Comparison of ENCODE assay signal across 16 cellular contexts in the genomic region with DNA sequence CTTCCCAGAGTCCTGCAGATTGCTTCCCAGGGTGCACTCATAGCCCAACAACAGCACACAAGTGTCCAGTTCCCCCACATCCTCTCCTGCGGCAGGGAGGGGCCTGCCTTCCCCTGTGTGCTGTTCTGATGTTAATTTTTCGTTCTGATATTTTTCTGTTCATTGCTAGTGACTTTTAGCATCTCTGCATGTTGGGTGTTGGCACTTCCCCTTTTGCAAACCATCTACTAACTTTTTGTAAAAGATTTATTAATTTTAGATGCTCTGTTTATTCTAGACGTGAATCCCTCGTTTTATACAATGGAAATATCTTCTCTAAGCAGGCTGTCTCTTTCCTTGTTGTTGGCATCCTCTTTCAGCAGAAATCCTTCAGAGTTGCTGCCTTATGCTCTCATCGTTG.
DNase-seq lines count a peak whose midpoint lies in the region; ATAC-seq, FAIRE-seq and TF ChIP-seq lines count a peak whose summit lies in the region.
"Had no signal": no experiment of that assay in that cellular context is flagged by ENCODE, and none has a peak within 500 bp of the region (broad histone marks: within the 10 kb centered on the region; RNA-seq: fewer than 3 reads in every experiment).

No MANE protein-coding gene starts in this region.

- H3K14ac ChIP-seq in H1 (ENCODE audit: insufficient read length) = no peak overlapping the region
- H3K14ac ChIP-seq in neuronal stem cell (ENCODE audit: low read length) = no peak overlapping the region

- WGBS in H1 (ENCODE audit: extremely low coverage in 1 of 2, insufficient coverage in 1 of 2, insufficient read length in 1 of 2, insufficient replicate concordance in 2 of 2, low coverage in 1 of 2, low lambda C conversion rate in 2 of 2, missing lambda C conversion rate in 1 of 2), 2 experiments = 88% methylated on average over 5 of the region's 5 CpGs; no CpG with 5 or more reads in 1 of the 2 experiments
- no CpG with 5 or more reads among the region's 5 CpGs for WGBS in neuronal stem cell (ENCODE audit: extremely low coverage in 2 of 2, insufficient read length in 2 of 2, insufficient replicate concordance in 1 of 2), 2 donors

- H3K4me3 ChIP-seq in H1 (ENCODE audit: extremely low read depth in 1 of 4, insufficient read depth in 2 of 4, low read depth in 3 of 4, low read length in 4 of 4) (no peak overlapping the region), neuronal stem cell (ENCODE audit: low read length in 2 of 2) (no peak overlapping the region)
- H3K4me3 ChIP-seq: A549, BLaER1 had no signal

- H3K18ac ChIP-seq in H1 (ENCODE audit: extremely low read depth, low read length) (no peak overlapping the region), neuronal stem cell (ENCODE audit: low read length) (peak overlapping the region; percentile 6)

- H3K56ac ChIP-seq in H1 (replicated peaks; ENCODE audit: insufficient read length, low read depth, low read length) = no peak overlapping the region

- no peak for FAIRE-seq in H1 (lab: Jason Lieb, UNC)
- FAIRE-seq: A549, GM19239 had no signal

- H3K4me1 ChIP-seq in H1 (replicated peaks in 1 of 4; ENCODE audit: control insufficient read depth in 3 of 4, insufficient read depth in 4 of 4, low read length in 3 of 4) (peaks cover 4 to 16% (median 14%) of the 10 kb centered on the region in 4 experiments), neuronal stem cell (ENCODE audit: control insufficient read depth in 2 of 2, insufficient read depth in 1 of 2, low read depth in 1 of 2, low read length in 2 of 2) (peaks cover 14 to 36% of the 10 kb centered on the region in 2 donors)
- H3K4me1 ChIP-seq: A549 had no signal

- no peaks in the 10 kb centered on the region for H4K20me1 ChIP-seq in H1 (replicated peaks in 1 of 2; ENCODE audit: control insufficient read depth in 1 of 2, insufficient read depth in 2 of 2, low read length in 2 of 2)
- H4K20me1 ChIP-seq: BLaER1 had no signal

- no peak for TF ChIP-seq RAD21 in H1 (IDR thresholded peaks at IDR 0.05 in 1 of 2, conservative IDR thresholded peaks at IDR 0.05 in 1 of 2; ENCODE audit: low read depth in 2 of 2, low read length in 2 of 2)

- no peak overlapping the region for H2BK120ac ChIP-seq in H1 (replicated peaks; ENCODE audit: low read depth, low read length)
- H2BK120ac ChIP-seq in neuronal stem cell (ENCODE audit: low read depth, low read length) = no peak overlapping the region

- POLR2A ChIA-PET in H1 (lab: Charles Lee; ENCODE audit: partially characterized antibody) = no interaction called here

- H4K5ac ChIP-seq in H1 (ENCODE audit: insufficient read length, low read depth, low read length) = no peak overlapping the region

- H3K9me3 ChIP-seq in H1 (ENCODE audit: insufficient read depth in 2 of 2, low read depth in 1 of 2, low read length in 1 of 2) (no peaks in the 10 kb centered on the region), neuronal stem cell (replicated peaks in 1 of 2; ENCODE audit: control insufficient read depth in 2 of 2, insufficient read depth in 1 of 2, low read depth in 1 of 2, low read length in 2 of 2) (peaks cover 0 to 2% of the 10 kb centered on the region in 2 donors)
- H3K9me3 ChIP-seq: A549, BLaER1 had no signal

- no peak overlapping the region for H2BK5ac ChIP-seq in H1 (ENCODE audit: low read depth, low read length)
- no peak overlapping the region for H2BK5ac ChIP-seq in neuronal stem cell (ENCODE audit: low read length)

- no peak overlapping the region for H3K4ac ChIP-seq in H1 (replicated peaks; ENCODE audit: insufficient read length, low read depth, low read length)
- H3K4ac ChIP-seq in neuronal stem cell (ENCODE audit: low read length) = no peak overlapping the region

- H2BK15ac ChIP-seq in H1 (ENCODE audit: low read length) = no peak overlapping the region
- no peak overlapping the region for H2BK15ac ChIP-seq in neuronal stem cell (ENCODE audit: low read length)

- H2BK12ac ChIP-seq in H1 (ENCODE audit: low read depth, low read length) = peak overlapping the region; percentile 88; the same call in 1 of the 2 replicates
- no peak overlapping the region for H2BK12ac ChIP-seq in neuronal stem cell (ENCODE audit: low read length)

- H3K9ac ChIP-seq in H1 (replicated peaks in 1 of 4; ENCODE audit: extremely low read depth in 1 of 4, low read depth in 3 of 4, low read length in 3 of 4) = no peak overlapping the region
- no peak overlapping the region for H3K9ac ChIP-seq in neuronal stem cell (ENCODE audit: low read depth, low read length, poor library complexity)
- H3K9ac ChIP-seq: BLaER1 had no signal

- no peak for TF ChIP-seq EP300 in H1 (IDR thresholded peaks at IDR 0.05; ENCODE audit: borderline replicate concordance in 1 of 2, low read depth in 2 of 2, low read length in 2 of 2)

- H3K27ac ChIP-seq in H1 (ENCODE audit: low read depth, low read length) = no peak overlapping the region
- no peak overlapping the region for H3K27ac ChIP-seq in neuronal stem cell (replicated peaks; ENCODE audit: low read length)
- H3K27ac ChIP-seq: 22Rv1, A549, BLaER1 had no signal

- H2AK5ac ChIP-seq in H1 (ENCODE audit: low read depth, low read length) = no peak overlapping the region
- H2AK5ac ChIP-seq in neuronal stem cell (ENCODE audit: low read depth, low read length) = no peak overlapping the region

- H3K4me2 ChIP-seq in H1 (ENCODE audit: insufficient read depth in 1 of 2, low read depth in 2 of 2, low read length in 2 of 2) (no peak overlapping the region), neuronal stem cell (ENCODE audit: insufficient read depth, low read length, poor library complexity, severe bottlenecking) (no peak overlapping the region)
- H3K4me2 ChIP-seq: A549, BLaER1 had no signal

- DNase-seq in NOMO-1 treated with DMSO at 0.1 percent for 48 hours (lab: John Stamatoyannopoulos, UW; ENCODE audit: unreplicated experiment) (peak; percentile 15), NOMO-1 treated with dmso at 0.1 percent for 144 hours (lab: John Stamatoyannopoulos, UW; ENCODE audit: unreplicated experiment) (no peak), H1 (ENCODE audit: low read depth in 1 of 2, low spot score in 2 of 2) (no peak), neuronal stem cell (ENCODE audit: low spot score) (no peak), dermis blood vessel endothelial cell (no peak), omental fat pad (ENCODE audit: low spot score) (no peak)
- DNase-seq: CD4-positive, alpha-beta memory T cell; DMS153; DMS79; GDM1; H9 had no signal

- 0 out of 2 replicates have a peak overlapping the region, but pooled peaks have one; percentile 15 for H2BK20ac ChIP-seq in H1 (ENCODE audit: low read length)

- ATAC-seq in omental fat pad (ENCODE audit: low FRiP score) (no peak), HG02610 (IDR thresholded peaks at IDR 0.05; ENCODE audit: unreplicated experiment) (no peak)

- TF ChIP-seq CTCF in H1 (IDR thresholded peaks at IDR 0.05; ENCODE audit: control extremely low read depth in 1 of 3, insufficient read depth in 1 of 3, low read depth in 1 of 3, low read length in 3 of 3) (no peak), omental fat pad (IDR thresholded peaks at IDR 0.05) (no peak)

- no peak overlapping the region for H2AFZ ChIP-seq in H1 (ENCODE audit: low read length)
- no peak overlapping the region for H2AFZ ChIP-seq in neuronal stem cell (ENCODE audit: low read length)

- H3K79me2 ChIP-seq in H1 (ENCODE audit: control insufficient read depth in 1 of 2, insufficient read depth in 2 of 2, low read length in 2 of 2) = no peaks in the 10 kb centered on the region

- H3K23ac ChIP-seq in H1 (ENCODE audit: insufficient read length) = no peak overlapping the region
- no peak overlapping the region for H3K23ac ChIP-seq in neuronal stem cell (ENCODE audit: low read depth, low read length, poor library complexity)

- H3K79me1 ChIP-seq in H1 (ENCODE audit: low read depth, low read length) = no peaks in the 10 kb centered on the region
- H3K79me1 ChIP-seq in neuronal stem cell (ENCODE audit: low read depth, low read length) = no peaks in the 10 kb centered on the region

- no peaks in the 10 kb centered on the region for H3K23me2 ChIP-seq in H1 (ENCODE audit: low read depth, low read length)

- H4K8ac ChIP-seq in H1 (ENCODE audit: extremely low read depth, insufficient read depth, low read length) (no peak overlapping the region), neuronal stem cell (ENCODE audit: low read depth, low read length) (no peak overlapping the region)

- H3K27me3 ChIP-seq in H1 (replicated peaks in 1 of 4; ENCODE audit: control insufficient read depth in 3 of 4, extremely low read depth in 1 of 4, insufficient read depth in 3 of 4, low read length in 3 of 4) (peaks cover 0 to 10% (median 6%) of the 10 kb centered on the region in 4 experiments; a peak in 3 of 7 replicates), neuronal stem cell (ENCODE audit: control insufficient read depth in 3 of 3, insufficient read depth in 3 of 3, low read depth in 1 of 3, low read length in 3 of 3) (peaks cover 0 to 21% (median 20%) of the 10 kb centered on the region in 3 experiments)
- H3K27me3 ChIP-seq: BLaER1 had no signal

- H4K91ac ChIP-seq in H1 (replicated peaks; ENCODE audit: insufficient read length, low read length) = no peak overlapping the region
- no peak overlapping the region for H4K91ac ChIP-seq in neuronal stem cell (ENCODE audit: low read depth, low read length, poor library complexity)

- H3K36me3 ChIP-seq in H1 (ENCODE audit: control insufficient read depth in 2 of 4, insufficient read depth in 4 of 4, low read length in 3 of 4) (no peaks in the 10 kb centered on the region), neuronal stem cell (replicated peaks in 1 of 2; ENCODE audit: control insufficient read depth in 2 of 2, insufficient read depth in 2 of 2, low read length in 2 of 2) (no peaks in the 10 kb centered on the region)
- H3K36me3 ChIP-seq: BLaER1 had no signal

- no peak for TF ChIP-seq POLR2A in H1 (IDR thresholded peaks at IDR 0.05; ENCODE audit: control extremely low read depth in 1 of 2, low read depth in 2 of 2, low read length in 2 of 2)

- CTCF ChIA-PET in H1 (lab: Charles Lee; ENCODE audit: partially characterized antibody) = interaction anchor here (1.0 to 5.5 kb wide), 12 partner anchors 9 to 156 kb away, joined by 3 to 38 read pairs (median 9); no protein-coding TSS in a partner anchor

TF ChIP-seq in H1, 55 proteins besides CTCF, POLR2A, EP300 and RAD21 (continues in another document):
- TF ChIP-seq POLR2AphosphoS5 (IDR thresholded peaks at IDR 0.05; ENCODE audit: low read depth, low read length) (no peak), ZNF274 (IDR thresholded peaks at IDR 0.05; ENCODE audit: borderline replicate concordance, extremely low read depth, low read length) (no peak), KDM4A (IDR thresholded peaks at IDR 0.05; ENCODE audit: low read depth, low read length, severe bottlenecking) (no peak), SIRT6 (IDR thresholded peaks at IDR 0.05; ENCODE audit: low read length) (no peak), CTBP2 (IDR thresholded peaks at IDR 0.05; ENCODE audit: borderline replicate concordance, insufficient read depth, insufficient read length, low read length) (no peak), BRCA1 (IDR thresholded peaks at IDR 0.05; ENCODE audit: low read depth, low read length) (no peak), GTF2F1 (IDR thresholded peaks at IDR 0.05; ENCODE audit: borderline replicate concordance, low read depth, low read length) (no peak), BACH1 (IDR thresholded peaks at IDR 0.05; ENCODE audit: low read length) (no peak)
